ENCODE assay signal across 18 cellular contexts in genomic region chr14:21993837-21994236, GRCh38.
"Had no signal": no experiment of that assay in that cellular context is flagged by ENCODE, and none has a peak within 500 bp of the region (broad histone marks: within the 10 kb centered on the region; RNA-seq: fewer than 3 reads in every experiment).

No MANE protein-coding gene starts in this region.

- ATAC-seq: heart left ventricle; left lobe of liver; sciatic nerve; stimulated activated memory B cell treated with anti-CD40 and anti-IgM and Interleukin-4, amounts not matched to agents 10 μg/mL and 1 μg/mL and 100 μg/mL, for 72 hours had no signal

- H3K27ac Mint-ChIP-seq: stimulated activated memory B cell treated with anti-CD40 and anti-IgM and Interleukin-4, amounts not matched to agents 10 μg/mL and 1 μg/mL and 100 μg/mL, for 72 hours had no signal

- H3K4me3 Mint-ChIP-seq: stimulated activated memory B cell treated with anti-CD40 and anti-IgM and Interleukin-4, amounts not matched to agents 10 μg/mL and 1 μg/mL and 100 μg/mL, for 72 hours had no signal

- H3K9me3 Mint-ChIP-seq: naive thymus-derived CD8-positive, alpha-beta T cell; stimulated activated memory B cell treated with anti-CD40 and anti-IgM and Interleukin-4, amounts not matched to agents 10 μg/mL and 1 μg/mL and 100 μg/mL, for 72 hours; stimulated activated naive CD8-positive, alpha-beta T cell treated with anti-CD3 and anti-CD28 coated beads, Interleukin-15, Interleukin-2, amounts not matched to agents 100 ng/mL and 50 ng/mL, for 24 hours had no signal

- H3K36me3 Mint-ChIP-seq: naive thymus-derived CD8-positive, alpha-beta T cell; stimulated activated memory B cell treated with anti-CD40 and anti-IgM and Interleukin-4, amounts not matched to agents 10 μg/mL and 1 μg/mL and 100 μg/mL, for 72 hours had no signal

- H3K4me1 Mint-ChIP-seq: stimulated activated memory B cell treated with anti-CD40 and anti-IgM and Interleukin-4, amounts not matched to agents 10 μg/mL and 1 μg/mL and 100 μg/mL, for 72 hours had no signal

- DNase-seq: dermis blood vessel endothelial cell; foreskin melanocyte; heart left ventricle; hippocampal formation; kidney glomerular epithelial cell; mammary epithelial cell; naive thymus-derived CD8-positive, alpha-beta T cell; spleen; stimulated activated CD4-positive, alpha-beta T cell treated with anti-CD3 and anti-CD28 coated beads, Interleukin-15, amount 100 ng/mL, for 24 hours; stimulated activated CD4-positive, alpha-beta T cell treated with anti-CD3 and anti-CD28 coated beads, Interleukin-1b, Interleukin-23, amount 100 ng/mL, for 48 hours; stimulated activated CD4-positive, alpha-beta T cell treated with anti-CD3 and anti-CD28 coated beads, Interleukin-4, amount 100 ng/mL, for 24 hours; tibial artery; upper lobe of left lung; uterus had no signal
